In the genomic region with DNA sequence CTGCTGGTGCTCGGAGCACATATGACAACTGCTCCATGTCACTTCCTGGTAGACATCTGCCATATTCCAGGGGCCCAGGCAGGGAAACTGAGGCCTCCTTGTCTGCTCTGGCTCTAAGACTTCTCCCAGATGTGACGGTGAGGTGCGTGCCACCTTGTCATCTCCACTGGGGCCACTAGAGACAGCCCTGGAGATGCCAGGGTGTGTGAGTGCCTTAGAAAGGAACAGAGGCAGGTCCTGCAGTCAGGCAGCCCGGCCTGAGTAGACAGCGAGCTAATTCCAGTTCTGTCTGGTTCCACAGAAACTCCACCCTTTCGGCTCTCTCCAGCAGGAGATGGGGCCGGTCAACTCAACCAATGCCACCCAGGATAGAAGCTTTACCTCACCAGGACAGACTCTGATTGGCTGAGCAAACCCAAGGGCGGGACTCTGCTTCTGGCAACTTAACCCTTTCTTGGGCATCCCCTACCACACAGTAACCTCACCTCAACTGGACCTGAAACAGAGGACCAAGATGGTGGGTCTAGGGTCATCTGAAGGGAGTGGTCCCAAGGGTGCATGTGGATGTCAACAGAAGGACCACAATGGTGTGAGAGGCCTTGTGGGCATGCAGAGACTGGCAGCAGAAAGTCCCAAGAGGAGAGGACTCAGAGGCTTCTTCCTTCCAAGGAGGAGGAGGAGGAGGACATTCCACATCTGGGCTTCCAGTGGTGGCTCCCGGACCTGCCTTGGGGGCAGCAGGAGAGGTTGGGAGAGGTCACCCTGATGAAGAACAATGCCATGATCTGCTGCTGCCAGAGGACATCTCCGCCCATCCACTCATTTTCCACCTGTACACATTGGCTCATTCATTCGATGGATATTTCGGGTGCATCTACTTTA, we compare ENCODE assay signal across 8 cellular contexts.
A peak's percentile ranks its signal among the peaks of the same experiment; 100 is the strongest.
DNase-seq lines count a peak whose midpoint lies in the region; ATAC-seq and TF ChIP-seq lines count a peak whose summit lies in the region.

No MANE protein-coding gene starts in this region.

- H4K20me1 ChIP-seq in hepatocyte (ENCODE audit: insufficient read depth, poor library complexity, severe bottlenecking) = no peaks in the 10 kb centered on the region

- H3K9me3 ChIP-seq in hepatocyte (ENCODE audit: low read depth) (no peaks in the 10 kb centered on the region), stomach smooth muscle (ENCODE audit: control insufficient read depth in 2 of 2, low read length in 2 of 2) (no peaks in the 10 kb centered on the region)

- H3K4me3 ChIP-seq in hepatocyte (no peak overlapping the region), stomach smooth muscle (ENCODE audit: low read length in 2 of 2) (no peak overlapping the region)

- no peaks in the 10 kb centered on the region for H3K36me3 ChIP-seq in hepatocyte (replicated peaks; ENCODE audit: insufficient read depth, low read depth)
- peaks cover 23 to 44% of the 10 kb centered on the region in 2 donors for H3K36me3 ChIP-seq in stomach smooth muscle (ENCODE audit: control insufficient read depth in 2 of 2, insufficient read depth in 2 of 2, low read length in 2 of 2)

- H3K27ac ChIP-seq in hepatocyte (no peak overlapping the region), stomach smooth muscle (ENCODE audit: low read length) (peak overlapping the region; percentile 24)

- CTCF ChIA-PET in WTC11 (lab: Charles Lee) = interaction anchor here (0.9 to 1.1 kb wide), 2 partner anchors 117 to 128 kb away, joined by 3 read pairs; no protein-coding TSS in a partner anchor

- H3K27me3 ChIP-seq in hepatocyte = no peaks in the 10 kb centered on the region
- no peaks in the 10 kb centered on the region for H3K27me3 ChIP-seq in stomach smooth muscle (ENCODE audit: control insufficient read depth in 1 of 2, insufficient read depth in 2 of 2, low read length in 2 of 2)

- peaks cover 3% of the 10 kb centered on the region for H3K4me1 ChIP-seq in hepatocyte (ENCODE audit: insufficient read depth)
- H3K4me1 ChIP-seq in stomach smooth muscle (ENCODE audit: control insufficient read depth, insufficient read depth, low read length) = peaks cover 25% of the 10 kb centered on the region

- peak; percentile 36 for DNase-seq in DMS53 (lab: John Stamatoyannopoulos, UW)
- DNase-seq in DMS53 treated with DMSO at 0.1 percent for 48 hours (lab: John Stamatoyannopoulos, UW; ENCODE audit: unreplicated experiment) = no peak
- DNase-seq in WTC11 (ENCODE audit: low spot score) = peak; percentile 74
- peak; percentile 74 for DNase-seq in hepatocyte (ENCODE audit: low spot score)
- DNase-seq in NCI-H1930 (lab: John Stamatoyannopoulos, UW) = no peak
- no peak for DNase-seq in chondrocyte (ENCODE audit: low spot score)

- no peak overlapping the region for H3K4me2 ChIP-seq in hepatocyte

- H3K4me1 Mint-ChIP-seq in WTC11 (peaks cover 5% of the 10 kb centered on the region), chondrocyte (ENCODE audit: low read depth) (peaks cover 4% of the 10 kb centered on the region)

- H3K79me2 ChIP-seq in hepatocyte = no peaks in the 10 kb centered on the region

- H2AFZ ChIP-seq in hepatocyte = no peak overlapping the region

- H3K4me3 Mint-ChIP-seq in WTC11 = no peak overlapping the region
- no peak overlapping the region for H3K4me3 Mint-ChIP-seq in chondrocyte (ENCODE audit: unreplicated experiment)

- H3K9me3 Mint-ChIP-seq in WTC11 (no peaks in the 10 kb centered on the region), chondrocyte (ENCODE audit: low read depth) (no peaks in the 10 kb centered on the region)

- H3K27ac Mint-ChIP-seq in WTC11 (peak overlapping the region; percentile 58; the same call in 1 of the 2 replicates), chondrocyte (ENCODE audit: unreplicated experiment) (no peak overlapping the region)

- no peaks in the 10 kb centered on the region for H3K27me3 Mint-ChIP-seq in WTC11 (ENCODE audit: low read depth)
- no peaks in the 10 kb centered on the region for H3K27me3 Mint-ChIP-seq in chondrocyte (ENCODE audit: low read depth)

- peak; percentile 95 for ATAC-seq in WTC11
- no peak for ATAC-seq in GM19351 (IDR thresholded peaks at IDR 0.05; ENCODE audit: unreplicated experiment)

- POLR2A ChIA-PET in WTC11 (lab: Charles Lee) = interaction anchor here (0.6 to 1.1 kb wide), 2 partner anchors 24 to 266 kb away, joined by 3 to 4 read pairs; no protein-coding TSS in a partner anchor

- WGBS in hepatocyte (ENCODE audit: low lambda C conversion rate, missing lambda C conversion rate) = 58% methylated on average over 12 of the region's 12 CpGs

- TF ChIP-seq CTCF in WTC11 (IDR thresholded peaks at IDR 0.05) (no peak), hepatocyte (IDR thresholded peaks at IDR 0.05; ENCODE audit: poor library complexity) (no peak), chondrocyte (IDR thresholded peaks at IDR 0.05) (no peak)

- no peaks in the 10 kb centered on the region for H3K9me2 ChIP-seq in hepatocyte (replicated peaks; ENCODE audit: insufficient read depth)

- H3K9ac ChIP-seq in stomach smooth muscle (ENCODE audit: low read length in 2 of 2) = no peak overlapping the region

- H3K36me3 Mint-ChIP-seq in WTC11 (peaks cover 3% of the 10 kb centered on the region; the same call in 1 of the 2 replicates), chondrocyte (ENCODE audit: low read depth) (no peaks in the 10 kb centered on the region)

TF ChIP-seq in WTC11, 78 proteins besides CTCF, POLR2A, EP300 and RAD21:
- TF ChIP-seq NFYB (CRISPR knock-in tag; conservative IDR thresholded peaks at IDR 0.05; ENCODE audit: low read depth) = peak; percentile 49; the same call in 1 of the 2 replicates
- TF ChIP-seq, protein P1, sequence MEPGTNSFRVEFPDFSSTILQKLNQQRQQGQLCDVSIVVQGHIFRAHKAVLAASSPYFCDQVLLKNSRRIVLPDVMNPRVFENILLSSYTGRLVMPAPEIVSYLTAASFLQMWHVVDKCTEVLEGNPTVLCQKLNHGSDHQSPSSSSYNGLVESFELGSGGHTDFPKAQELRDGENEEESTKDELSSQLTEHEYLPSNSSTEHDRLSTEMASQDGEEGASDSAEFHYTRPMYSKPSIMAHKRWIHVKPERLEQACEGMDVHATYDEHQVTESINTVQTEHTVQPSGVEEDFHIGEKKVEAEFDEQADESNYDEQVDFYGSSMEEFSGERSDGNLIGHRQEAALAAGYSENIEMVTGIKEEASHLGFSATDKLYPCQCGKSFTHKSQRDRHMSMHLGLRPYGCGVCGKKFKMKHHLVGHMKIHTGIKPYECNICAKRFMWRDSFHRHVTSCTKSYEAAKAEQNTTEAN (CRISPR knock-in tag; IDR thresholded peaks at IDR 0.05) = no peak

Comparison
In these comparisons a context has a peak if more than half of its experiments do, and no peak if none do; other contexts are left out.
1. DNase-seq: peak in DMS53 (single experiment), WTC11 (single experiment) and hepatocyte (single experiment); none in DMS53 treated with DMSO at 0.1 percent for 48 hours (single experiment), NCI-H1930 (0 of 2) and chondrocyte (single experiment).